In the genomic region with DNA sequence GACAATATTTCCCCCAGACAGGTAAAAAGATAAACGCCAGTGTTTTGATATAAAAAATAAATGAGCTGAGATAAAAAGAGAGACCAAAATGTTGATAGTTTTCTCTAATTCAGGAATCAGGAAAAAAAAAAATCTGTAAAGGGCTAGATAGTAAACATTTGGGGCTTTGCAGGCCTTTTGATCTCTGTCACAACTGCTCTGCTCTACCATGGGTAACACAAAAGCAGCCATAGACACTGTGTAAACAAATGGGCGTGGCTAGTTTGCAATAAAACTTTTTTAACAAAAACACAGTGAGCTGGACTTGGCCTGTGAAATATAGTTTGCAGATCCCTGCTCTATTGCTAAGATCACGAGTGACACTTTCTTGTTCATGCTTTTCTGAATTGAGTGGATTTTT, we compare ENCODE assay signal across 1 cellular context.
A peak's percentile ranks its signal among the peaks of the same experiment; 100 is the strongest.
TF ChIP-seq lines count a peak whose summit lies in the region.

No MANE protein-coding gene starts in this region.

TF ChIP-seq in HepG2, 621 proteins besides CTCF, POLR2A, EP300 and RAD21 (continued from another document and continues in another):
- TF ChIP-seq ARNTL (CRISPR knock-in tag; IDR thresholded peaks at IDR 0.05) (0 out of 2 replicates have a peak, but pooled peaks have one; percentile 3), SAP130 (CRISPR knock-in tag; IDR thresholded peaks at IDR 0.05; ENCODE audit: low read depth) (peak; percentile 69), ZNF331 (CRISPR knock-in tag; IDR thresholded peaks at IDR 0.05) (peak; percentile 63; the same call in 1 of the 2 replicates), ZNF672 (CRISPR knock-in tag; IDR thresholded peaks at IDR 0.05) (no peak), FOXA3 (CRISPR knock-in tag; IDR thresholded peaks at IDR 0.05) (peak; percentile 93), ZNF180 (CRISPR knock-in tag; IDR thresholded peaks at IDR 0.05; ENCODE audit: borderline replicate concordance, low read depth) (no peak), TBX3 (IDR thresholded peaks at IDR 0.05; ENCODE audit: borderline replicate concordance) (0 out of 2 replicates have a peak, but pooled peaks have one; percentile 26), ZNF572 (CRISPR knock-in tag; IDR thresholded peaks at IDR 0.05) (no peak), ZNF775 (CRISPR knock-in tag; IDR thresholded peaks at IDR 0.05; ENCODE audit: borderline replicate concordance) (no peak), TBL1XR1 (IDR thresholded peaks at IDR 0.05; ENCODE audit: borderline replicate concordance, low read length, partially characterized antibody) (peak; percentile 62), ZNF317 (CRISPR knock-in tag; IDR thresholded peaks at IDR 0.05) (0 out of 2 replicates have a peak, but pooled peaks have one; percentile 20), KDM6A (CRISPR knock-in tag; IDR thresholded peaks at IDR 0.05; ENCODE audit: low read depth) (peak; percentile 74), HNF4A (CRISPR knock-in tag; IDR thresholded peaks at IDR 0.05) (peak; percentile 73), MXI1 (IDR thresholded peaks at IDR 0.05; ENCODE audit: borderline replicate concordance, low read depth, low read length) (peak; percentile 26; the same call in 1 of the 3 replicates), FOXP1 (IDR thresholded peaks at IDR 0.05) (peak; percentile 79; the same call in 1 of the 2 replicates), FOXP1 (CRISPR knock-in tag; IDR thresholded peaks at IDR 0.05) (peak; percentile 96), PRPF4 (IDR thresholded peaks at IDR 0.05; ENCODE audit: low read depth, low read length, poor library complexity, severe bottlenecking) (no peak), ZBTB7A (CRISPR knock-in tag; IDR thresholded peaks at IDR 0.05) (no peak), SP140L (CRISPR knock-in tag; IDR thresholded peaks at IDR 0.05; ENCODE audit: borderline replicate concordance) (0 out of 2 replicates have a peak, but pooled peaks have one; percentile 50), ZNF367 (CRISPR knock-in tag; IDR thresholded peaks at IDR 0.05; ENCODE audit: borderline replicate concordance) (no peak), ZNF713 (CRISPR knock-in tag; IDR thresholded peaks at IDR 0.05) (no peak), HOXD1 (CRISPR knock-in tag; IDR thresholded peaks at IDR 0.05) (no peak), ZNF230 (CRISPR knock-in tag; IDR thresholded peaks at IDR 0.05) (no peak), NCOA2 (CRISPR knock-in tag; IDR thresholded peaks at IDR 0.05) (peak; percentile 87), SP5 (CRISPR knock-in tag; IDR thresholded peaks at IDR 0.05; ENCODE audit: borderline replicate concordance, low read depth) (peak; percentile 98), ZFP36 (IDR thresholded peaks at IDR 0.05; ENCODE audit: borderline replicate concordance, low read depth, low read length, partially characterized antibody) (no peak), HMG20A (CRISPR knock-in tag; IDR thresholded peaks at IDR 0.05; ENCODE audit: borderline replicate concordance) (peak; percentile 93), NFIC (IDR thresholded peaks at IDR 0.05; ENCODE audit: low read length) (peak; percentile 79; the same call in 1 of the 2 replicates), MLLT10 (CRISPR knock-in tag; IDR thresholded peaks at IDR 0.05) (no peak), SCMH1 (CRISPR knock-in tag; IDR thresholded peaks at IDR 0.05; ENCODE audit: borderline replicate concordance) (no peak), SIX1 (CRISPR knock-in tag; IDR thresholded peaks at IDR 0.05; ENCODE audit: borderline replicate concordance) (peak; percentile 85; the same call in 1 of the 2 replicates), ZNF83 (CRISPR knock-in tag; IDR thresholded peaks at IDR 0.05; ENCODE audit: borderline replicate concordance) (no peak), SOX6 (IDR thresholded peaks at IDR 0.05) (no peak), SOX6 (CRISPR knock-in tag; IDR thresholded peaks at IDR 0.05) (peak; percentile 94)
- TF ChIP-seq, protein P1, sequence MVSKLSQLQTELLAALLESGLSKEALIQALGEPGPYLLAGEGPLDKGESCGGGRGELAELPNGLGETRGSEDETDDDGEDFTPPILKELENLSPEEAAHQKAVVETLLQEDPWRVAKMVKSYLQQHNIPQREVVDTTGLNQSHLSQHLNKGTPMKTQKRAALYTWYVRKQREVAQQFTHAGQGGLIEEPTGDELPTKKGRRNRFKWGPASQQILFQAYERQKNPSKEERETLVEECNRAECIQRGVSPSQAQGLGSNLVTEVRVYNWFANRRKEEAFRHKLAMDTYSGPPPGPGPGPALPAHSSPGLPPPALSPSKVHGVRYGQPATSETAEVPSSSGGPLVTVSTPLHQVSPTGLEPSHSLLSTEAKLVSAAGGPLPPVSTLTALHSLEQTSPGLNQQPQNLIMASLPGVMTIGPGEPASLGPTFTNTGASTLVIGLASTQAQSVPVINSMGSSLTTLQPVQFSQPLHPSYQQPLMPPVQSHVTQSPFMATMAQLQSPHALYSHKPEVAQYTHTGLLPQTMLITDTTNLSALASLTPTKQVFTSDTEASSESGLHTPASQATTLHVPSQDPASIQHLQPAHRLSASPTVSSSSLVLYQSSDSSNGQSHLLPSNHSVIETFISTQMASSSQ (IDR thresholded peaks at IDR 0.05; ENCODE audit: low read depth), result peak; percentile 36; the same call in 1 of the 2 replicates
- TF ChIP-seq, protein P1 (CRISPR knock-in tag; IDR thresholded peaks at IDR 0.05; ENCODE audit: borderline replicate concordance), result peak; percentile 52; the same call in 1 of the 2 replicates
- TF ChIP-seq, protein P2, sequence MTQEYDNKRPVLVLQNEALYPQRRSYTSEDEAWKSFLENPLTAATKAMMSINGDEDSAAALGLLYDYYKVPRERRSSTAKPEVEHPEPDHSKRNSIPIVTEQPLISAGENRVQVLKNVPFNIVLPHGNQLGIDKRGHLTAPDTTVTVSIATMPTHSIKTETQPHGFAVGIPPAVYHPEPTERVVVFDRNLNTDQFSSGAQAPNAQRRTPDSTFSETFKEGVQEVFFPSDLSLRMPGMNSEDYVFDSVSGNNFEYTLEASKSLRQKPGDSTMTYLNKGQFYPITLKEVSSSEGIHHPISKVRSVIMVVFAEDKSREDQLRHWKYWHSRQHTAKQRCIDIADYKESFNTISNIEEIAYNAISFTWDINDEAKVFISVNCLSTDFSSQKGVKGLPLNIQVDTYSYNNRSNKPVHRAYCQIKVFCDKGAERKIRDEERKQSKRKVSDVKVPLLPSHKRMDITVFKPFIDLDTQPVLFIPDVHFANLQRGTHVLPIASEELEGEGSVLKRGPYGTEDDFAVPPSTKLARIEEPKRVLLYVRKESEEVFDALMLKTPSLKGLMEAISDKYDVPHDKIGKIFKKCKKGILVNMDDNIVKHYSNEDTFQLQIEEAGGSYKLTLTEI (CRISPR knock-in tag; conservative IDR thresholded peaks at IDR 0.05), result no peak
- TF ChIP-seq, protein P3, sequence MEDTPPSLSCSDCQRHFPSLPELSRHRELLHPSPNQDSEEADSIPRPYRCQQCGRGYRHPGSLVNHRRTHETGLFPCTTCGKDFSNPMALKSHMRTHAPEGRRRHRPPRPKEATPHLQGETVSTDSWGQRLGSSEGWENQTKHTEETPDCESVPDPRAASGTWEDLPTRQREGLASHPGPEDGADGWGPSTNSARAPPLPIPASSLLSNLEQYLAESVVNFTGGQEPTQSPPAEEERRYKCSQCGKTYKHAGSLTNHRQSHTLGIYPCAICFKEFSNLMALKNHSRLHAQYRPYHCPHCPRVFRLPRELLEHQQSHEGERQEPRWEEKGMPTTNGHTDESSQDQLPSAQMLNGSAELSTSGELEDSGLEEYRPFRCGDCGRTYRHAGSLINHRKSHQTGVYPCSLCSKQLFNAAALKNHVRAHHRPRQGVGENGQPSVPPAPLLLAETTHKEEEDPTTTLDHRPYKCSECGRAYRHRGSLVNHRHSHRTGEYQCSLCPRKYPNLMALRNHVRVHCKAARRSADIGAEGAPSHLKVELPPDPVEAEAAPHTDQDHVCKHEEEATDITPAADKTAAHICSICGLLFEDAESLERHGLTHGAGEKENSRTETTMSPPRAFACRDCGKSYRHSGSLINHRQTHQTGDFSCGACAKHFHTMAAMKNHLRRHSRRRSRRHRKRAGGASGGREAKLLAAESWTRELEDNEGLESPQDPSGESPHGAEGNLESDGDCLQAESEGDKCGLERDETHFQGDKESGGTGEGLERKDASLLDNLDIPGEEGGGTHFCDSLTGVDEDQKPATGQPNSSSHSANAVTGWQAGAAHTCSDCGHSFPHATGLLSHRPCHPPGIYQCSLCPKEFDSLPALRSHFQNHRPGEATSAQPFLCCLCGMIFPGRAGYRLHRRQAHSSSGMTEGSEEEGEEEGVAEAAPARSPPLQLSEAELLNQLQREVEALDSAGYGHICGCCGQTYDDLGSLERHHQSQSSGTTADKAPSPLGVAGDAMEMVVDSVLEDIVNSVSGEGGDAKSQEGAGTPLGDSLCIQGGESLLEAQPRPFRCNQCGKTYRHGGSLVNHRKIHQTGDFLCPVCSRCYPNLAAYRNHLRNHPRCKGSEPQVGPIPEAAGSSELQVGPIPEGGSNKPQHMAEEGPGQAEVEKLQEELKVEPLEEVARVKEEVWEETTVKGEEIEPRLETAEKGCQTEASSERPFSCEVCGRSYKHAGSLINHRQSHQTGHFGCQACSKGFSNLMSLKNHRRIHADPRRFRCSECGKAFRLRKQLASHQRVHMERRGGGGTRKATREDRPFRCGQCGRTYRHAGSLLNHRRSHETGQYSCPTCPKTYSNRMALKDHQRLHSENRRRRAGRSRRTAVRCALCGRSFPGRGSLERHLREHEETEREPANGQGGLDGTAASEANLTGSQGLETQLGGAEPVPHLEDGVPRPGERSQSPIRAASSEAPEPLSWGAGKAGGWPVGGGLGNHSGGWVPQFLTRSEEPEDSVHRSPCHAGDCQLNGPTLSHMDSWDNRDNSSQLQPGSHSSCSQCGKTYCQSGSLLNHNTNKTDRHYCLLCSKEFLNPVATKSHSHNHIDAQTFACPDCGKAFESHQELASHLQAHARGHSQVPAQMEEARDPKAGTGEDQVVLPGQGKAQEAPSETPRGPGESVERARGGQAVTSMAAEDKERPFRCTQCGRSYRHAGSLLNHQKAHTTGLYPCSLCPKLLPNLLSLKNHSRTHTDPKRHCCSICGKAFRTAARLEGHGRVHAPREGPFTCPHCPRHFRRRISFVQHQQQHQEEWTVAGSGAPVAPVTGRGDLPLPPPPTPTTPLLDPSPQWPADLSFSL (CRISPR knock-in tag; IDR thresholded peaks at IDR 0.05), result peak; percentile 61; the same call in 1 of the 2 replicates
- TF ChIP-seq, protein P4, sequence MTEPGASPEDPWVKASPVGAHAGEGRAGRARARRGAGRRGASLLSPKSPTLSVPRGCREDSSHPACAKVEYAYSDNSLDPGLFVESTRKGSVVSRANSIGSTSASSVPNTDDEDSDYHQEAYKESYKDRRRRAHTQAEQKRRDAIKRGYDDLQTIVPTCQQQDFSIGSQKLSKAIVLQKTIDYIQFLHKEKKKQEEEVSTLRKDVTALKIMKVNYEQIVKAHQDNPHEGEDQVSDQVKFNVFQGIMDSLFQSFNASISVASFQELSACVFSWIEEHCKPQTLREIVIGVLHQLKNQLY (CRISPR knock-in tag; IDR thresholded peaks at IDR 0.05), result 0 out of 2 replicates have a peak, but pooled peaks have one; percentile 40
- TF ChIP-seq, protein P5, sequence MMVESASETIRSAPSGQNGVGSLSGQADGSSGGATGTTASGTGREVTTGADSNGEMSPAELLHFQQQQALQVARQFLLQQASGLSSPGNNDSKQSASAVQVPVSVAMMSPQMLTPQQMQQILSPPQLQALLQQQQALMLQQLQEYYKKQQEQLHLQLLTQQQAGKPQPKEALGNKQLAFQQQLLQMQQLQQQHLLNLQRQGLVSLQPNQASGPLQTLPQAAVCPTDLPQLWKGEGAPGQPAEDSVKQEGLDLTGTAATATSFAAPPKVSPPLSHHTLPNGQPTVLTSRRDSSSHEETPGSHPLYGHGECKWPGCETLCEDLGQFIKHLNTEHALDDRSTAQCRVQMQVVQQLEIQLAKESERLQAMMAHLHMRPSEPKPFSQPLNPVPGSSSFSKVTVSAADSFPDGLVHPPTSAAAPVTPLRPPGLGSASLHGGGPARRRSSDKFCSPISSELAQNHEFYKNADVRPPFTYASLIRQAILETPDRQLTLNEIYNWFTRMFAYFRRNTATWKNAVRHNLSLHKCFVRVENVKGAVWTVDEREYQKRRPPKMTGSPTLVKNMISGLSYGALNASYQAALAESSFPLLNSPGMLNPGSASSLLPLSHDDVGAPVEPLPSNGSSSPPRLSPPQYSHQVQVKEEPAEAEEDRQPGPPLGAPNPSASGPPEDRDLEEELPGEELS (CRISPR knock-in tag; IDR thresholded peaks at IDR 0.05), result peak; percentile 93
- TF ChIP-seq, protein P6, sequence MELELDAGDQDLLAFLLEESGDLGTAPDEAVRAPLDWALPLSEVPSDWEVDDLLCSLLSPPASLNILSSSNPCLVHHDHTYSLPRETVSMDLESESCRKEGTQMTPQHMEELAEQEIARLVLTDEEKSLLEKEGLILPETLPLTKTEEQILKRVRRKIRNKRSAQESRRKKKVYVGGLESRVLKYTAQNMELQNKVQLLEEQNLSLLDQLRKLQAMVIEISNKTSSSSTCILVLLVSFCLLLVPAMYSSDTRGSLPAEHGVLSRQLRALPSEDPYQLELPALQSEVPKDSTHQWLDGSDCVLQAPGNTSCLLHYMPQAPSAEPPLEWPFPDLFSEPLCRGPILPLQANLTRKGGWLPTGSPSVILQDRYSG (CRISPR knock-in tag; IDR thresholded peaks at IDR 0.05), result no peak
- TF ChIP-seq, protein P7, sequence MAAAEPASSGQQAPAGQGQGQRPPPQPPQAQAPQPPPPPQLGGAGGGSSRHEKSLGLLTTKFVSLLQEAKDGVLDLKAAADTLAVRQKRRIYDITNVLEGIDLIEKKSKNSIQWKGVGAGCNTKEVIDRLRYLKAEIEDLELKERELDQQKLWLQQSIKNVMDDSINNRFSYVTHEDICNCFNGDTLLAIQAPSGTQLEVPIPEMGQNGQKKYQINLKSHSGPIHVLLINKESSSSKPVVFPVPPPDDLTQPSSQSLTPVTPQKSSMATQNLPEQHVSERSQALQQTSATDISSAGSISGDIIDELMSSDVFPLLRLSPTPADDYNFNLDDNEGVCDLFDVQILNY (CRISPR knock-in tag; conservative IDR thresholded peaks at IDR 0.05), result no peak
- TF ChIP-seq, protein P8, sequence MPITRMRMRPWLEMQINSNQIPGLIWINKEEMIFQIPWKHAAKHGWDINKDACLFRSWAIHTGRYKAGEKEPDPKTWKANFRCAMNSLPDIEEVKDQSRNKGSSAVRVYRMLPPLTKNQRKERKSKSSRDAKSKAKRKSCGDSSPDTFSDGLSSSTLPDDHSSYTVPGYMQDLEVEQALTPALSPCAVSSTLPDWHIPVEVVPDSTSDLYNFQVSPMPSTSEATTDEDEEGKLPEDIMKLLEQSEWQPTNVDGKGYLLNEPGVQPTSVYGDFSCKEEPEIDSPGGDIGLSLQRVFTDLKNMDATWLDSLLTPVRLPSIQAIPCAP (CRISPR knock-in tag; IDR thresholded peaks at IDR 0.05; ENCODE audit: low read depth), result no peak
